ENCODE assay signal across 22 cellular contexts in the genomic region with DNA sequence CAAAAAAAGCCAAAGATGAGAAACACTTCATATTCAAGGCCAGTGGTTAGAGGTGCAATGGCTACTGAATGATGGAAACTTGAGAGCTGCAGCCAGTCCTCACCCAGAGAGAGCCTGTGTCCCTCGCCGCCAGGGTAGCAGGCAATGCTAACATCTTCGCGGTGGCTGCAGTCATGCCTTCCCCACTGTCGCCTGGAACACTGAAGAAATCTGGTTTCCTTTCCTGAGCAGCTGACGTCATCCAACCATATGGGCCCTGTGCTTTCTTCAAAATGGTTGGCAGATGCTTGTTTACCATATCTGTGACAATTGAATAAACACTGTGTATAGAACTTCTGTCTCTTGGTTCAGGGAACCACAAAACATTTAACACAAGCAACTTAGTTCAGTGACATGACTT. TPM values are rescaled to one million over a fixed set of nuclear protein-coding genes. Genes with fewer than 3 reads are reported as not detected.
DNase-seq lines count a peak whose midpoint lies in the region; TF ChIP-seq lines count a peak whose summit lies in the region.
"Had no signal": no experiment of that assay in that cellular context is flagged by ENCODE, and none has a peak within 500 bp of the region (broad histone marks: within the 10 kb centered on the region; RNA-seq: fewer than 3 reads in every experiment).

No MANE protein-coding gene starts in this region.

- DNase-seq in BE2C (peak; percentile 58), H4 (ENCODE audit: low spot score) (peak; percentile 20), NCI-H82 (lab: John Stamatoyannopoulos, UW) (peak; percentile 74), foreskin fibroblast (peak; percentile 28 to 59), erythroblast (lab: John Stamatoyannopoulos, UW) (no peak), NCI-H2029 (lab: John Stamatoyannopoulos, UW) (no peak), SHP77 treated with DMSO at 0.1 percent for 48 hours (lab: John Stamatoyannopoulos, UW) (no peak)
- DNase-seq in activated CD4-positive, alpha-beta T cell treated with anti-CD3 and anti-CD28 coated beads, Interleukin-2, amount 50 U/mL, for 1 hour = no peak
- DNase-seq: activated CD4-positive, alpha-beta memory T cell treated with anti-CD3 and anti-CD28 coated beads for 36 hours; activated CD4-positive, CD25-positive, alpha-beta regulatory T cell; activated naive CD8-positive, alpha-beta T cell treated with anti-CD3 and anti-CD28 coated beads, Interleukin-2, amount 10 ng/mL, durations not matched to agents 7 days and 5 days; heart right ventricle; left colon; MM.1S; naive B cell; NCI-H1436; NCI-H748 treated with DMSO at 0.1 percent for 48 hours; ovary; stimulated activated CD4-positive, alpha-beta T cell treated with anti-CD3 and anti-CD28 coated beads, Interleukin-4, amount 100 ng/mL, for 1 hour; T1000; uterus had no signal

- H3K9me3 ChIP-seq in BE2C = no peaks in the 10 kb centered on the region
- H3K9me3 ChIP-seq: heart right ventricle, ovary, uterus had no signal

- TF ChIP-seq POLR2A in erythroblast (IDR thresholded peaks at IDR 0.05; ENCODE audit: low read length) = no peak

- TF ChIP-seq CTCF in BE2C (IDR thresholded peaks at IDR 0.05; ENCODE audit: low read depth, low read length) = no peak
- TF ChIP-seq CTCF in foreskin fibroblast (IDR thresholded peaks at IDR 0.05; ENCODE audit: low read depth, low read length) = no peak

- no peak overlapping the region for H3K4me3 ChIP-seq in BE2C (ENCODE audit: low read depth, low read length)
- H3K4me3 ChIP-seq in foreskin fibroblast (ENCODE audit: low read depth in 1 of 2, low read length in 2 of 2) = no peak overlapping the region
- H3K4me3 ChIP-seq: heart right ventricle, ovary, uterus had no signal

- no peaks in the 10 kb centered on the region for H3K27me3 ChIP-seq in BE2C
- H3K27me3 ChIP-seq: heart right ventricle, ovary, uterus had no signal

- peaks cover 2% of the 10 kb centered on the region for H3K36me3 ChIP-seq in BE2C
- H3K36me3 ChIP-seq: heart right ventricle, ovary, uterus had no signal

- peaks cover 3% of the 10 kb centered on the region for H3K4me1 ChIP-seq in BE2C
- H3K4me1 ChIP-seq: heart right ventricle, uterus had no signal

RNA-seq across cellular contexts. Expression of gene PRSS12, which starts 39.7 kb away (rescaled TPM):
- 22.6 TPM for polyA plus RNA-seq in BE2C (2012; ENCODE audit: insufficient read depth, insufficient read length, low read depth)
- total RNA-seq in H4 (2014; rRNA removed; shearing (Covaris generic)) = 6.7 and 12.2 TPM in 2 replicates
- total RNA-seq: activated CD4-positive, alpha-beta memory T cell treated with anti-CD3 and anti-CD28 coated beads for 36 hours; activated naive CD8-positive, alpha-beta T cell treated with anti-CD3 and anti-CD28 coated beads, Interleukin-2, amount 10 ng/mL, durations not matched to agents 7 days and 5 days; OCI-LY7 had no signal

Comparison
In these comparisons a context has a peak if more than half of its experiments do, and no peak if none do; other contexts are left out.
1. DNase-seq: peak in BE2C (single experiment), H4 (single experiment), NCI-H82 (single experiment) and foreskin fibroblast (2 of 2); none in activated CD4-positive, alpha-beta T cell treated with anti-CD3 and anti-CD28 coated beads, Interleukin-2, amount 50 U/mL, for 1 hour (single experiment), erythroblast (0 of 2), NCI-H2029 (single experiment) and SHP77 treated with DMSO at 0.1 percent for 48 hours (single experiment).